12 cellular contexts compared by ENCODE assay signal in genomic region chr5:115873392-115873791, GRCh38. TPM values are rescaled to one million over a fixed set of nuclear protein-coding genes. Genes with fewer than 3 reads are reported as not detected.
A peak's percentile ranks its signal among the peaks of the same experiment; 100 is the strongest.
DNase-seq lines count a peak whose midpoint lies in the region; ATAC-seq and TF ChIP-seq lines count a peak whose summit lies in the region.
"Had no signal": no experiment of that assay in that cellular context is flagged by ENCODE, and none has a peak within 500 bp of the region (broad histone marks: within the 10 kb centered on the region; RNA-seq: fewer than 3 reads in every experiment).

No MANE protein-coding gene starts in this region.

- H3K4me1 ChIP-seq in HCT116 (ENCODE audit: control insufficient read depth in 1 of 2, insufficient read depth in 2 of 2, low read length in 2 of 2) (peaks cover 22 to 27% of the 10 kb centered on the region in 2 experiments), PC-3 (ENCODE audit: insufficient read depth, low read length) (peaks cover 16% of the 10 kb centered on the region), esophagus muscularis mucosa (peaks cover 0 to 9% (median 2%) of the 10 kb centered on the region in 4 donors)

- ATAC-seq in HCT116 (peak; percentile 58), PC-3 (peak; percentile 99), HG03571 (IDR thresholded peaks at IDR 0.05; ENCODE audit: unreplicated experiment) (no peak), HG02852 (IDR thresholded peaks at IDR 0.05; ENCODE audit: unreplicated experiment) (no peak)

- H3K4me3 ChIP-seq in HCT116 (replicated peaks in 1 of 2; ENCODE audit: low read depth in 1 of 2, low read length in 2 of 2): no peak overlapping the region
- no peak overlapping the region for H3K4me3 ChIP-seq in PC-3 (ENCODE audit: low read length)
- H3K4me3 ChIP-seq in foreskin fibroblast (ENCODE audit: low read depth in 1 of 2, low read length in 2 of 2): no peak overlapping the region
- H3K4me3 ChIP-seq in esophagus muscularis mucosa: no peak overlapping the region
- H3K4me3 ChIP-seq: ascending aorta had no signal

- no peak overlapping the region for H2AFZ ChIP-seq in HCT116 (ENCODE audit: low read depth, low read length, poor library complexity, severe bottlenecking)
- H2AFZ ChIP-seq in PC-3 (ENCODE audit: low read length): no peak overlapping the region

- H3K36me3 ChIP-seq in HCT116 (ENCODE audit: control insufficient read depth in 1 of 2, insufficient read depth in 2 of 2, low read length in 2 of 2) (peaks cover 4 to 60% of the 10 kb centered on the region in 2 experiments; a peak in 3 of 4 replicates), PC-3 (ENCODE audit: low read depth, low read length) (0 out of 2 replicates have a peak, but pooled peaks cover 7% of the 10 kb centered on the region), esophagus muscularis mucosa (peaks cover 0 to 29% (median 14%) of the 10 kb centered on the region in 4 donors)

- H3K9ac ChIP-seq in HCT116 (ENCODE audit: low read length): no peak overlapping the region
- H3K9ac ChIP-seq in PC-3 (ENCODE audit: low read length): no peak overlapping the region
- H3K9ac ChIP-seq: KMS-11 had no signal

- POLR2A ChIA-PET in HCT116 (lab: Charles Lee): no interaction called here
- POLR2A ChIA-PET in PC-3 (lab: Charles Lee; ENCODE audit: unreplicated experiment): no interaction called here

- CTCF ChIA-PET in HCT116 (lab: Charles Lee) (interaction anchor here (1.7 kb wide), 1 partner anchor 194 kb away, joined by 4 read pairs; no protein-coding TSS in a partner anchor), PC-3 (lab: Charles Lee) (interaction anchor here (0.6 to 0.7 kb wide), 2 partner anchors 43 to 72 kb away, joined by 3 to 4 read pairs; no protein-coding TSS in a partner anchor)

- TF ChIP-seq RAD21 in HCT116 (IDR thresholded peaks at IDR 0.05; ENCODE audit: low read depth): no peak

- 87% methylated on average over 1 of the region's 1 CpG for WGBS in esophagus muscularis mucosa

- no TSS peak for BruUV-seq in HCT116 (replicated peaks; lab: Mats Ljungman, UMichigan)
- no TSS peak for BruUV-seq in PC-3 (replicated peaks; lab: Mats Ljungman, UMichigan)

- DNase-seq in AG08395 (ENCODE audit: low spot score) (peak; percentile 9), HCT116 (ENCODE audit: low read depth, low spot score) (no peak), PC-3 (peak; percentile 86), foreskin fibroblast (peak; percentile 51 to 70), esophagus muscularis mucosa (ENCODE audit: extremely low spot score) (no peak)
- no peak for DNase-seq in activated CD4-positive, alpha-beta T cell treated with anti-CD3 and anti-CD28 coated beads, Interleukin-2, amount 50 U/mL, for 1 hour
- DNase-seq: stimulated activated CD4-positive, alpha-beta T cell treated with anti-CD3 and anti-CD28 coated beads, Interleukin-2, amount 100 ng/mL, for 24 hours; stimulated activated naive CD4-positive, alpha-beta T cell treated with Interleukin-2 at 50 U/mL for 16 hours had no signal

- H3K79me2 ChIP-seq in HCT116 (ENCODE audit: insufficient read depth, low read length) (peaks cover 99% of the 10 kb centered on the region), PC-3 (ENCODE audit: low read length) (no peaks in the 10 kb centered on the region)

- H3K27me3 ChIP-seq in HCT116 (ENCODE audit: insufficient read depth, low read length) (no peaks in the 10 kb centered on the region), PC-3 (ENCODE audit: low read length) (no peaks in the 10 kb centered on the region), esophagus muscularis mucosa (no peaks in the 10 kb centered on the region)
- H3K27me3 ChIP-seq: ascending aorta had no signal

- H3K4me2 ChIP-seq in HCT116 (ENCODE audit: low read length): peak overlapping the region; percentile 0; the same call in 1 of the 2 replicates
- peak overlapping the region; percentile 21 for H3K4me2 ChIP-seq in PC-3 (ENCODE audit: low read length)
- H3K4me2 ChIP-seq: KMS-11 had no signal

- TF ChIP-seq CTCF in HCT116 (IDR thresholded peaks at IDR 0.05 in 2 of 3, conservative IDR thresholded peaks at IDR 0.05 in 1 of 3; ENCODE audit: borderline replicate concordance in 1 of 3, insufficient read depth in 1 of 3, low read depth in 2 of 3, low read length in 2 of 3): no peak
- TF ChIP-seq CTCF in PC-3 (conservative IDR thresholded peaks at IDR 0.05; ENCODE audit: low read depth, low read length): no peak
- TF ChIP-seq CTCF in foreskin fibroblast (IDR thresholded peaks at IDR 0.05; ENCODE audit: low read depth, low read length): no peak
- TF ChIP-seq CTCF in esophagus muscularis mucosa (IDR thresholded peaks at IDR 0.05): no peak

- H3K27ac ChIP-seq in HCT116 (ENCODE audit: low read depth, low read length): peak overlapping the region; percentile 54; the same call in 1 of the 2 replicates
- H3K27ac ChIP-seq in PC-3 (ENCODE audit: low read length): no peak overlapping the region
- no peak overlapping the region for H3K27ac ChIP-seq in esophagus muscularis mucosa (replicated peaks in 1 of 4)
- H3K27ac ChIP-seq: ascending aorta, KMS-11 had no signal

- H3K9me2 ChIP-seq in HCT116 (ENCODE audit: insufficient read depth): no peaks in the 10 kb centered on the region
- H3K9me2 ChIP-seq in PC-3 (replicated peaks; ENCODE audit: low read length): no peaks in the 10 kb centered on the region

- H3F3A ChIP-seq in PC-3 (ENCODE audit: low read length, unreplicated experiment): no peaks in the 10 kb centered on the region

- intact Hi-C loops in HCT116 (cut with micrococcal nuclease): no loop called here
- intact Hi-C loops in PC-3 (cut with micrococcal nuclease): no loop called here
- intact Hi-C loops in esophagus muscularis mucosa (cut with DNase I): no loop called here

- no peak for TF ChIP-seq EP300 in esophagus muscularis mucosa (IDR thresholded peaks at IDR 0.05)

- H3K9me3 ChIP-seq in HCT116 (ENCODE audit: control insufficient read depth in 1 of 2, insufficient read depth in 1 of 2, low read depth in 1 of 2, low read length in 2 of 2) (no peaks in the 10 kb centered on the region), PC-3 (ENCODE audit: low read length) (no peaks in the 10 kb centered on the region), esophagus muscularis mucosa (no peaks in the 10 kb centered on the region)
- H3K9me3 ChIP-seq: ascending aorta had no signal

- RAD21 ChIA-PET in HCT116 (lab: Charles Lee; ENCODE audit: low non-redundant PET in 1 of 2, low total read pairs in 2 of 2, uncharacterized antibody in 2 of 2, unreplicated experiment in 2 of 2): no interaction called here

- H4K20me1 ChIP-seq in HCT116 (ENCODE audit: insufficient read depth) (peaks cover 10% of the 10 kb centered on the region; the same call in 1 of the 2 replicates), PC-3 (ENCODE audit: low read length) (peaks cover 5% of the 10 kb centered on the region)

- TF ChIP-seq POLR2A in HCT116 (IDR thresholded peaks at IDR 0.05; ENCODE audit: borderline replicate concordance, extremely low read depth, insufficient read depth, insufficient read length): no peak
- no peak for TF ChIP-seq POLR2A in esophagus muscularis mucosa (IDR thresholded peaks at IDR 0.05; ENCODE audit: low read depth)

TF ChIP-seq in HCT116, 20 proteins besides CTCF, POLR2A, EP300 and RAD21:
- TF ChIP-seq SP1 (IDR thresholded peaks at IDR 0.05; ENCODE audit: low read depth): 0 out of 2 replicates have a peak, but pooled peaks have one; percentile 6
- TF ChIP-seq ELF1 (IDR thresholded peaks at IDR 0.05; ENCODE audit: borderline replicate concordance, low read depth): no peak

RNA-seq across cellular contexts. Expression of gene AP3S1, which starts 31.7 kb away (rescaled TPM):
- total RNA-seq in HCT116 (2021; ENCODE audit: unreplicated experiment) (432 TPM), PC-3 (2014; rRNA removed) (32.7 and 48.2 TPM in 2 replicates), esophagus muscularis mucosa (10 to 100 TPM; 44.2 to 74.2 (median 58.9) TPM)
- polyA plus RNA-seq in HCT116 (2012): 96.9 and 149 TPM in 2 replicates

RNA-seq across cellular contexts. Expression of gene ATG12, which starts 32.0 kb away (rescaled TPM):
- total RNA-seq in HCT116 (2021; ENCODE audit: unreplicated experiment) (270 TPM), PC-3 (2014; rRNA removed) (18.7 and 18.9 TPM in 2 replicates), esophagus muscularis mucosa (10 to 100 TPM; 26.7 to 45.1 (median 37.8) TPM)
- polyA plus RNA-seq in HCT116 (2012): 99.6 and 131 TPM in 2 replicates

RNA-seq across cellular contexts. Expression of gene CDO1, which starts 56.9 kb away (rescaled TPM):
- total RNA-seq in HCT116 (2021; ENCODE audit: unreplicated experiment) (0.17 TPM), PC-3 (2014; rRNA removed) (not detected in 2 replicates), esophagus muscularis mucosa (10 to 100 TPM in 3 of 4 donors, 1 to 10 TPM in 1; 2.5 to 26.0 (median 16.8) TPM)
- polyA plus RNA-seq in HCT116 (2012): 0.05 TPM in 1 of 2 replicates, not detected in the other

Comparison
In these comparisons a context has a peak if more than half of its experiments do, and no peak if none do; other contexts are left out.
1. DNase-seq: peak in AG08395 (single experiment), PC-3 (single experiment) and foreskin fibroblast (2 of 2); none in HCT116 (single experiment), esophagus muscularis mucosa (single experiment) and activated CD4-positive, alpha-beta T cell treated with anti-CD3 and anti-CD28 coated beads, Interleukin-2, amount 50 U/mL, for 1 hour (single experiment).
2. ATAC-seq: peak in HCT116 (single experiment) and PC-3 (single experiment); none in HG03571 (single experiment) and HG02852 (single experiment).